Comparison of ENCODE assay signal across 23 cellular contexts in genomic region chr19:47798904-47799266, GRCh38. TPM values are rescaled to one million over a fixed set of nuclear protein-coding genes. Genes with fewer than 3 reads are reported as not detected.
DNase-seq lines count a peak whose midpoint lies in the region; ATAC-seq, FAIRE-seq and TF ChIP-seq lines count a peak whose summit lies in the region.
"Had no signal": no experiment of that assay in that cellular context is flagged by ENCODE, and none has a peak within 500 bp of the region (broad histone marks: within the 10 kb centered on the region; RNA-seq: fewer than 3 reads in every experiment).

No MANE protein-coding gene starts in this region.

- TF ChIP-seq CTCF in D721Med (IDR thresholded peaks at IDR 0.05; ENCODE audit: insufficient read depth, missing control alignments) (no peak), progenitor cell of endocrine pancreas (IDR thresholded peaks at IDR 0.05; ENCODE audit: unreplicated experiment) (no peak), foreskin keratinocyte (conservative IDR thresholded peaks at IDR 0.05) (no peak), esophagus squamous epithelium (IDR thresholded peaks at IDR 0.05) (no peak)

- H3K27me3 ChIP-seq in SJCRH30 (peaks cover 4% of the 10 kb centered on the region; the same call in 1 of the 2 replicates), foreskin keratinocyte (no peaks in the 10 kb centered on the region), esophagus squamous epithelium (peaks cover 0 to 7% (median 0%) of the 10 kb centered on the region in 4 donors)

- H3K9me3 Mint-ChIP-seq in progenitor cell of endocrine pancreas (ENCODE audit: low read depth), result peaks cover 5% of the 10 kb centered on the region

- TF ChIP-seq POLR2A in esophagus squamous epithelium (IDR thresholded peaks at IDR 0.05), result no peak

- H3K36me3 Mint-ChIP-seq in progenitor cell of endocrine pancreas (ENCODE audit: insufficient read depth), result peaks cover 1% of the 10 kb centered on the region

- H3K36me3 ChIP-seq in SJCRH30 (no peaks in the 10 kb centered on the region), esophagus squamous epithelium (no peaks in the 10 kb centered on the region)

- peak; percentile 95 for FAIRE-seq in D721Med (lab: Jason Lieb, UNC)
- FAIRE-seq: A549, GM12878 had no signal

- intact Hi-C loops in esophagus squamous epithelium (cut with DNase I), result loop anchor here (10.0 kb wide), 1 partner anchor 364 kb away; no protein-coding TSS in a partner anchor
- intact Hi-C loops in left cardiac atrium (cut with DNase I), result no loop called here

- H3K4me1 ChIP-seq in SJCRH30 (peaks cover 18% of the 10 kb centered on the region), foreskin keratinocyte (no peaks in the 10 kb centered on the region), esophagus squamous epithelium (no peaks in the 10 kb centered on the region)
- H3K4me1 ChIP-seq: A549 had no signal

- whole genome bisulfite sequencing in esophagus squamous epithelium, 2 donors, result 85 to 92% methylated on average over 4 of the region's 4 CpGs

- H3K27me3 Mint-ChIP-seq in progenitor cell of endocrine pancreas, result peaks cover 5% of the 10 kb centered on the region

- H3K27ac ChIP-seq in SJCRH30, result no peak overlapping the region
- H3K27ac ChIP-seq in foreskin keratinocyte, result no peak overlapping the region
- H3K27ac ChIP-seq in esophagus squamous epithelium, result no peak overlapping the region
- H3K27ac ChIP-seq: A549 had no signal

- no peaks in the 10 kb centered on the region for H3K9me3 ChIP-seq in SJCRH30 (replicated peaks)
- H3K9me3 ChIP-seq in esophagus squamous epithelium, result no peaks in the 10 kb centered on the region

- no peaks in the 10 kb centered on the region for H3K4me1 Mint-ChIP-seq in progenitor cell of endocrine pancreas (ENCODE audit: low read depth)
- H3K4me1 Mint-ChIP-seq: CD4-positive, alpha-beta memory T cell; GM23338 had no signal

- ATAC-seq in foreskin keratinocyte, result no peak
- no peak for ATAC-seq in left cardiac atrium
- ATAC-seq: GM12878, GM23338 had no signal

- DNase-seq in D721Med (ENCODE audit: insufficient read length, low spot score) (peak; percentile 55), SJCRH30 (peak; percentile 19 to 58), progenitor cell of endocrine pancreas (ENCODE audit: low spot score, unreplicated experiment) (no peak), foreskin keratinocyte (no peak), esophagus squamous epithelium (lab: John Stamatoyannopoulos, UW) (no peak), left cardiac atrium (no peak)
- DNase-seq: 8988T; ACHN; AML-193; C1 segment of cervical spinal cord; Calu3; CD4-positive, alpha-beta memory T cell; COR-L47; DMS 273 treated with DMSO at 0.1 percent for 48 hours; DMS79; EL; GDM1; H7; HCEC 1CT had no signal

- H3K4me3 Mint-ChIP-seq in progenitor cell of endocrine pancreas (ENCODE audit: low read depth), result no peak overlapping the region
- H3K4me3 Mint-ChIP-seq: CD4-positive, alpha-beta memory T cell; GM23338 had no signal

- H3K27ac Mint-ChIP-seq in progenitor cell of endocrine pancreas, result peak overlapping the region; percentile 22
- H3K27ac Mint-ChIP-seq: CD4-positive, alpha-beta memory T cell; GM23338 had no signal

- no peak overlapping the region for H3K4me3 ChIP-seq in SJCRH30
- H3K4me3 ChIP-seq in esophagus squamous epithelium, result no peak overlapping the region
- H3K4me3 ChIP-seq: A549, GM12878, GM23338 had no signal

RNA-seq across cellular contexts. Expression of gene TPRX1, which starts 5.5 kb away (rescaled TPM):
- total RNA-seq in SJCRH30 (2014; rRNA removed; shearing (Covaris generic)), result not detected in 2 replicates
- total RNA-seq in progenitor cell of endocrine pancreas (not detected in 2 replicates), foreskin keratinocyte (not detected in 2 replicates), esophagus squamous epithelium (not detected), left cardiac atrium (not detected)
- polyA plus RNA-seq in foreskin keratinocyte, result not detected in 2 replicates
- total RNA-seq: Calu3; CD4-positive, alpha-beta memory T cell; GM12878; H7 had no signal
- polyA plus RNA-seq: A549; BJ; CD4-positive, alpha-beta memory T cell; GM12878; GM23338 had no signal

RNA-seq across cellular contexts. Expression of gene SELENOW, which starts 20.4 kb away (rescaled TPM):
- total RNA-seq in SJCRH30 (2014; rRNA removed; shearing (Covaris generic)), result 204 and 219 TPM in 2 replicates
- total RNA-seq in progenitor cell of endocrine pancreas, result 342 and 392 TPM in 2 replicates
- total RNA-seq in foreskin keratinocyte, result 412 and 470 TPM in 2 replicates
- polyA plus RNA-seq in foreskin keratinocyte, result 523 and 582 TPM in 2 replicates
- 100 to 1,000 TPM; 185 to 477 (median 324) TPM for total RNA-seq in esophagus squamous epithelium
- 100 to 1,000 TPM; 718 to 783 TPM for total RNA-seq in left cardiac atrium

RNA-seq across cellular contexts. Expression of gene CRX, which starts 22.9 kb away (rescaled TPM):
- 0.10 and 0.89 TPM in 2 replicates for total RNA-seq in SJCRH30 (2014; rRNA removed; shearing (Covaris generic))
- total RNA-seq in progenitor cell of endocrine pancreas (not detected in 2 replicates), foreskin keratinocyte (not detected in 2 replicates), esophagus squamous epithelium (not detected), left cardiac atrium (not detected)
- not detected in 2 replicates for polyA plus RNA-seq in foreskin keratinocyte
- total RNA-seq: Calu3; CD4-positive, alpha-beta memory T cell; GM12878; GM23338 had no signal
- polyA plus RNA-seq: A549; BJ; CD4-positive, alpha-beta memory T cell; GM12878 had no signal

RNA-seq across cellular contexts. Expression of gene NOP53, which starts 53.5 kb away (rescaled TPM):
- 194 TPM in 2 replicates for total RNA-seq in SJCRH30 (2014; rRNA removed; shearing (Covaris generic))
- total RNA-seq in progenitor cell of endocrine pancreas (301 and 312 TPM in 2 replicates), foreskin keratinocyte (73.1 and 76.9 TPM in 2 replicates), esophagus squamous epithelium (100 to 1,000 TPM; 118 to 522 (median 268) TPM), left cardiac atrium (100 to 1,000 TPM; 172 to 184 TPM)
- polyA plus RNA-seq in foreskin keratinocyte, result 128 and 142 TPM in 2 replicates

Comparison
In these comparisons a context has a peak if more than half of its experiments do, and no peak if none do; other contexts are left out.
1. DNase-seq: peak in D721Med (single experiment) and SJCRH30 (2 of 2); none in progenitor cell of endocrine pancreas (single experiment), foreskin keratinocyte (0 of 2), esophagus squamous epithelium (single experiment) and left cardiac atrium (single experiment).